15 cellular contexts compared by ENCODE assay signal in genomic region chr10:10785627-10786333, GRCh38.
DNase-seq lines count a peak whose midpoint lies in the region; ATAC-seq and TF ChIP-seq lines count a peak whose summit lies in the region.
"Had no signal": no experiment of that assay in that cellular context is flagged by ENCODE, and none has a peak within 500 bp of the region (broad histone marks: within the 10 kb centered on the region; RNA-seq: fewer than 3 reads in every experiment).

No MANE protein-coding gene starts in this region.

- no peak overlapping the region for H3K9ac ChIP-seq in adipocyte (ENCODE audit: low read length)

- H3K4me1 ChIP-seq in breast epithelium (no peaks in the 10 kb centered on the region), adipocyte (ENCODE audit: control insufficient read depth, insufficient read depth, low read length) (peaks cover 45% of the 10 kb centered on the region), foreskin keratinocyte (peaks cover 40% of the 10 kb centered on the region)

- H3K9me3 ChIP-seq in breast epithelium: no peaks in the 10 kb centered on the region
- no peaks in the 10 kb centered on the region for H3K9me3 ChIP-seq in adipocyte (ENCODE audit: control insufficient read depth, low read length)

- peaks cover 28% of the 10 kb centered on the region for H3K4me1 Mint-ChIP-seq in MCF 10A (ENCODE audit: insufficient read depth, unreplicated experiment)
- H3K4me1 Mint-ChIP-seq: activated T-helper 17 cell treated with anti-CD3 and anti-CD28 coated beads, Interleukin-2, amount 50 U/mL, for 72 hours had no signal

- H3K36me3 Mint-ChIP-seq in MCF 10A (ENCODE audit: insufficient read depth, unreplicated experiment): peaks cover 13% of the 10 kb centered on the region

- no peak for TF ChIP-seq POLR2A in breast epithelium (IDR thresholded peaks at IDR 0.05)

- TF ChIP-seq CTCF in MCF 10A (IDR thresholded peaks at IDR 0.05; ENCODE audit: unreplicated experiment) (no peak), breast epithelium (IDR thresholded peaks at IDR 0.05) (no peak), foreskin keratinocyte (conservative IDR thresholded peaks at IDR 0.05) (no peak)

- no peak overlapping the region for H3K27ac Mint-ChIP-seq in MCF 10A (ENCODE audit: low read depth, unreplicated experiment)
- H3K27ac Mint-ChIP-seq: activated T-helper 17 cell treated with anti-CD3 and anti-CD28 coated beads, Interleukin-2, amount 50 U/mL, for 72 hours had no signal

- ATAC-seq in foreskin keratinocyte: peak; percentile 61
- ATAC-seq in HG03097 (IDR thresholded peaks at IDR 0.05; ENCODE audit: low FRiP score, unreplicated experiment): no peak
- no peak for ATAC-seq in HG03521 (IDR thresholded peaks at IDR 0.05; ENCODE audit: unreplicated experiment)
- ATAC-seq in HG03025 (IDR thresholded peaks at IDR 0.05; ENCODE audit: low FRiP score, unreplicated experiment): no peak
- ATAC-seq in GM18498 (IDR thresholded peaks at IDR 0.05; ENCODE audit: unreplicated experiment): no peak
- ATAC-seq: activated T-helper 17 cell treated with anti-CD3 and anti-CD28 coated beads, Interleukin-2, amount 50 U/mL, for 72 hours had no signal

- DNase-seq in MCF 10A (ENCODE audit: unreplicated experiment): peak; percentile 61
- no peak for DNase-seq in breast epithelium (ENCODE audit: low spot score in 2 of 2)
- peak; percentile 74 for DNase-seq in adipocyte (ENCODE audit: low read depth)
- DNase-seq in foreskin keratinocyte: peak; percentile 70 to 84
- DNase-seq: 8988T; activated CD4-positive, alpha-beta T cell treated with anti-CD3 and anti-CD28 coated beads for 4 hours; DND-41; NCI-H1436; NCI-H748 treated with DMSO at 0.1 percent for 48 hours; substantia nigra had no signal

- H3K27ac ChIP-seq in breast epithelium (peak overlapping the region in 1 of 2 donors; percentile 19), foreskin keratinocyte (no peak overlapping the region)

- H3K4me3 Mint-ChIP-seq in MCF 10A (ENCODE audit: unreplicated experiment): no peak overlapping the region
- H3K4me3 Mint-ChIP-seq: activated T-helper 17 cell treated with anti-CD3 and anti-CD28 coated beads, Interleukin-2, amount 50 U/mL, for 72 hours had no signal

- CTCF ChIA-PET in MCF 10A (lab: Yijun Ruan, JAX): no interaction called here

- H3K27me3 Mint-ChIP-seq in MCF 10A (ENCODE audit: insufficient read depth, unreplicated experiment): no peaks in the 10 kb centered on the region

- H3K27me3 ChIP-seq in breast epithelium (no peaks in the 10 kb centered on the region), adipocyte (replicated peaks; ENCODE audit: control insufficient read depth, insufficient read depth, low read length) (no peaks in the 10 kb centered on the region), foreskin keratinocyte (no peaks in the 10 kb centered on the region)

- no TSS peak for BruUV-seq in MCF 10A (replicated peaks; lab: Mats Ljungman, UMichigan)

- H3K4me3 ChIP-seq in breast epithelium (no peak overlapping the region), adipocyte (ENCODE audit: low read length) (peak overlapping the region; percentile 22)

- H3K9me3 Mint-ChIP-seq in MCF 10A (ENCODE audit: unreplicated experiment): no peaks in the 10 kb centered on the region
- H3K9me3 Mint-ChIP-seq: activated T-helper 17 cell treated with anti-CD3 and anti-CD28 coated beads, Interleukin-2, amount 50 U/mL, for 72 hours had no signal

- intact Hi-C loops in MCF 10A (cut with micrococcal nuclease): no loop called here
- intact Hi-C loops in breast epithelium (cut with DNase I; ENCODE audit: low total_unique reads): no loop called here

- H3K36me3 ChIP-seq in breast epithelium (no peaks in the 10 kb centered on the region), adipocyte (ENCODE audit: control insufficient read depth, insufficient read depth, low read length, severe bottlenecking) (no peaks in the 10 kb centered on the region)

- POLR2A ChIA-PET in MCF 10A (lab: Yijun Ruan, JAX): interaction anchor here (0.6 kb wide), 1 partner anchor 487 kb away, joined by 3 read pairs; no protein-coding TSS in a partner anchor

Comparison
In these comparisons a context has a peak if more than half of its experiments do, and no peak if none do; other contexts are left out.
1. DNase-seq: peak in MCF 10A (single experiment), adipocyte (single experiment) and foreskin keratinocyte (2 of 2); none in breast epithelium (0 of 2).